In genomic region chr15:68818088-68818670, GRCh38 we compare ENCODE assay signal across 8 cellular contexts. TPM values are rescaled to one million over a fixed set of nuclear protein-coding genes. Genes with fewer than 3 reads are reported as not detected.
DNase-seq lines count a peak whose midpoint lies in the region; ATAC-seq and TF ChIP-seq lines count a peak whose summit lies in the region.

No MANE protein-coding gene starts in this region.

- no peaks in the 10 kb centered on the region for H3K27me3 ChIP-seq in lower lobe of right lung (ENCODE audit: low read depth)

- peaks cover 48% of the 10 kb centered on the region for H3K4me1 ChIP-seq in lower lobe of right lung

- H3K36me3 ChIP-seq in lower lobe of right lung: no peaks in the 10 kb centered on the region

- DNase-seq in AG08396 (ENCODE audit: low spot score) (peak; percentile 84), NCI-H446 treated with DMSO at 0.1 percent for 48 hours (lab: John Stamatoyannopoulos, UW) (peak; percentile 41), ecto neural progenitor cell (ENCODE audit: low spot score) (peak; percentile 78), lower lobe of right lung (peak; percentile 80)
- DNase-seq in activated CD4-positive, alpha-beta T cell treated with anti-CD3 and anti-CD28 coated beads, Interleukin-2, amount 50 U/mL, for 48 hours: peak; percentile 65 to 71
- peak; percentile 51 to 74 (median 73) for DNase-seq in stimulated activated CD4-positive, alpha-beta T cell treated with anti-CD3 and anti-CD28 coated beads, TNF-alpha, amount 100 ng/mL, for 4 hours (ENCODE audit: low read depth in 3 of 3)

- ATAC-seq in GM21390 (IDR thresholded peaks at IDR 0.05; ENCODE audit: unreplicated experiment) (peak; percentile 8), lower lobe of right lung (peak; percentile 66 to 69), GM21737 (IDR thresholded peaks at IDR 0.05; ENCODE audit: unreplicated experiment) (no peak)

- no peaks in the 10 kb centered on the region for H3K9me3 ChIP-seq in lower lobe of right lung

- intact Hi-C loops in lower lobe of right lung (cut with DNase I): no loop called here

- peak overlapping the region; percentile 99 for H3K27ac ChIP-seq in lower lobe of right lung

- peak overlapping the region; percentile 96 for H3K4me3 ChIP-seq in lower lobe of right lung

- peak; percentile 24 for TF ChIP-seq CTCF in lower lobe of right lung (IDR thresholded peaks at IDR 0.05)

RNA-seq across cellular contexts. Expression of gene ANP32A, which starts 2.5 kb away (rescaled TPM):
- total RNA-seq in lower lobe of right lung: 129 TPM
